Comparison of ENCODE assay signal across 22 cellular contexts in the genomic region with DNA sequence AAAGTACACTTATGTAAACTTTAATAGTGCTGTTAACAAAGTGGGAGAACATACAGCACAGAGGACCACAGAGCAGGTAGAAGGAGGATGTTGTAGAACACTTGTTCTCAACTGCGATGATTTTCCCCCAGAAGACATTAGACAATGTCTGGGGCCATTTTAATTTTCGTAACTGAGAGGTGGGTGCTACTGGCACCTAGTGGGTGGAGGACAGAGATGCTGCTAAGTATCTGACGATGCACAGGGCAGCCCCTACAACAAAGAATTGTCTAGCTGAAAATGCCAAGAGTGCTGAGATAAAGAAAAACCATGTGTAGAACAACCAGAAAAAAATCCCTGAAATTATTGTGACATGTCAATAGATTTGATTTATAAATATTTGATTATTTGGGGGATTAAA.
"Had no signal": no experiment of that assay in that cellular context is flagged by ENCODE, and none has a peak within 500 bp of the region (broad histone marks: within the 10 kb centered on the region; RNA-seq: fewer than 3 reads in every experiment).

No MANE protein-coding gene starts in this region.

- H3K9me3 Mint-ChIP-seq: activated B cell treated with CpG ODN at 0.5 μM for 24 hours; activated CD8-positive, alpha-beta T cell treated with anti-CD3 and anti-CD28 coated beads for 36 hours; activated naive CD4-positive, alpha-beta T cell treated with anti-CD3 and anti-CD28 coated beads, Interleukin-2, amount 50 U/mL, for 72 hours; endodermal cell; mesothelial cell of epicardium; nephron progenitor cell had no signal

- H3K36me3 ChIP-seq: cardiac muscle cell, gastrocnemius medialis, heart left ventricle had no signal

- H3K36me3 Mint-ChIP-seq: activated naive CD4-positive, alpha-beta T cell treated with anti-CD3 and anti-CD28 coated beads, Interleukin-2, amount 50 U/mL, for 72 hours; mesothelial cell of epicardium had no signal

- H3K27ac ChIP-seq: cardiac muscle cell, dorsolateral prefrontal cortex, gastrocnemius medialis, heart left ventricle, skin epidermis had no signal

- H3K4me3 Mint-ChIP-seq: activated B cell treated with CpG ODN at 0.5 μM for 24 hours; activated CD8-positive, alpha-beta T cell treated with anti-CD3 and anti-CD28 coated beads for 36 hours; endodermal cell; mesothelial cell of epicardium; nephron progenitor cell had no signal

- H3K27ac Mint-ChIP-seq: activated B cell treated with CpG ODN at 0.5 μM for 24 hours; activated CD8-positive, alpha-beta T cell treated with anti-CD3 and anti-CD28 coated beads for 36 hours; activated naive CD4-positive, alpha-beta T cell treated with anti-CD3 and anti-CD28 coated beads, Interleukin-2, amount 50 U/mL, for 72 hours; endodermal cell; mesothelial cell of epicardium; nephron progenitor cell had no signal

- H3K4me3 ChIP-seq: cardiac muscle cell, dorsolateral prefrontal cortex, gastrocnemius medialis, heart left ventricle, lung, skin epidermis had no signal

- H3K9me3 ChIP-seq: gastrocnemius medialis, heart left ventricle had no signal

- DNase-seq: activated B cell treated with CpG ODN at 0.5 μM for 24 hours; activated CD4-positive, alpha-beta T cell treated with anti-CD3 and anti-CD28 coated beads for 48 hours; activated CD8-positive, alpha-beta T cell treated with anti-CD3 and anti-CD28 coated beads for 36 hours; activated effector memory CD4-positive, alpha-beta T cell treated with anti-CD3 and anti-CD28 coated beads, Interleukin-2, amount 50 U/mL, for 16 hours; activated T-cell treated with anti-CD3 and anti-CD28 coated beads, Interleukin-2, amount 50 U/mL, for 48 hours; dorsolateral prefrontal cortex; endodermal cell; erythroblast; gastrocnemius medialis; heart left ventricle; left colon; nephron progenitor cell; occipital lobe; stimulated activated CD4-positive, alpha-beta T cell treated with anti-CD3 and anti-CD28 coated beads, Interleukin-4, amount 100 ng/mL, for 4 hours; stimulated activated CD8-positive, alpha-beta memory T cell treated with anti-CD3 and anti-CD28 coated beads, Interleukin-4, amount 100 ng/mL, for 48 hours; stimulated activated naive CD8-positive, alpha-beta T cell treated with anti-CD3 and anti-CD28 coated beads, Interleukin-15, Interleukin-2, amounts not matched to agents 100 U/mL and 50 U/mL, for 24 hours; trophoblast cell had no signal
